Comparison of ENCODE assay signal across 1 cellular context in genomic region chr7:22182139-22182538, GRCh38.
TF ChIP-seq lines count a peak whose summit lies in the region.

No MANE protein-coding gene starts in this region.

TF ChIP-seq in K562, 482 proteins besides CTCF, POLR2A, EP300 and RAD21 (continued from another document):
- no peak for TF ChIP-seq YY1 (IDR thresholded peaks at IDR 0.05; ENCODE audit: borderline replicate concordance in 1 of 3, control insufficient read depth in 1 of 3, extremely low read depth in 1 of 3, insufficient read depth in 3 of 3, insufficient read length in 1 of 3, insufficient replicate concordance in 2 of 3, low read depth in 1 of 3, low read length in 2 of 3)
- no peak for TF ChIP-seq SRSF7 (optimal IDR thresholded peaks at IDR 0.05; ENCODE audit: low read depth, low read length)
- no peak for TF ChIP-seq CXXC5 (CRISPR knock-in tag; IDR thresholded peaks at IDR 0.05)
- no peak for TF ChIP-seq BRD9 (IDR thresholded peaks at IDR 0.05; ENCODE audit: low read depth, partially characterized antibody)
- TF ChIP-seq RNF219 (CRISPR knock-in tag; IDR thresholded peaks at IDR 0.05) = no peak
- TF ChIP-seq THRAP3 (IDR thresholded peaks at IDR 0.05; ENCODE audit: borderline replicate concordance) = no peak
- no peak for TF ChIP-seq PHF8 (IDR thresholded peaks at IDR 0.05; ENCODE audit: borderline replicate concordance, low read length)
- TF ChIP-seq HSF4 (CRISPR knock-in tag; IDR thresholded peaks at IDR 0.05; ENCODE audit: borderline replicate concordance) = no peak
- no peak for TF ChIP-seq ZNF592 (IDR thresholded peaks at IDR 0.05)
- TF ChIP-seq UBTF (IDR thresholded peaks at IDR 0.05; ENCODE audit: borderline replicate concordance in 1 of 2, low read depth in 2 of 2, low read length in 2 of 2) = no peak
- no peak for TF ChIP-seq CCNT2 (IDR thresholded peaks at IDR 0.05; ENCODE audit: borderline replicate concordance, extremely low read depth, insufficient read length, low read depth, low read length)
- no peak for TF ChIP-seq HDGF (IDR thresholded peaks at IDR 0.05)
- no peak for TF ChIP-seq RBFOX2 (IDR thresholded peaks at IDR 0.05; ENCODE audit: low read depth, low read length)
- TF ChIP-seq EWSR1 (IDR thresholded peaks at IDR 0.05; ENCODE audit: borderline replicate concordance, low read depth, partially characterized antibody) = no peak
- no peak for TF ChIP-seq AFF4 (CRISPR knock-in tag; IDR thresholded peaks at IDR 0.05)
- no peak for TF ChIP-seq TFE3 (CRISPR knock-in tag; IDR thresholded peaks at IDR 0.05)
TF ChIP-seq in K562: peak in this region for 0.
